ENCODE assay signal across 10 cellular contexts in the genomic region with DNA sequence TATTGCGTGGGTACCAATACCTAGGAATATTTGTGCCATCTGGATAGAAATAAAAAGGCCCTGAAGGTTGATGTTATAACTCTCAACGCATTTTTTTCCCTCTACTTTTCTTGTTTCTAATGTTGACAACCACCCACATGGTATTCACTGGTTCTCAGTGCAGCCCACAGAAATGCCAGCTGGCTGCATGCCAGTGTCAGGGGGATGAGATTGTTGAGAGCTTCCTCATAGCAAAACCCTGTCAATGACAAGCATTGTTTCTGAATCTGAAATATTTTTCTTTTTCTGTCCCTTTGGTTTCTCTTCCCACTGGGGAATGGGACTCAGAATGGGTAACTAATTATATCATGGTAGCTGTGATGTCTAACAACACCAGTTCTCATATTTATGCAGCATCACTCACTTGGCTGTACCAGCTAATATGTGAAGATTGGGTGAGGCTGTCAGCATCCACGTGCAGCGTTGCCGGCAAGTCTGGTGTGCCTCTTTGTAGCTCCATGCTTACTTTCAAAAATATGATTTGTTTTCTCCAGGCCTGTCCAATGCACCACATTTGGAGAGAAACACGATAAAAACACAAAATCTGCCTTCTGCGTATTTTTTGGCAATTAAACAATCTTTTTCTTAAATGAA.
DNase-seq lines count a peak whose midpoint lies in the region; TF ChIP-seq lines count a peak whose summit lies in the region.
"Had no signal": no experiment of that assay in that cellular context is flagged by ENCODE, and none has a peak within 500 bp of the region (broad histone marks: within the 10 kb centered on the region; RNA-seq: fewer than 3 reads in every experiment).

No MANE protein-coding gene starts in this region.

- DNase-seq in GM03348 (ENCODE audit: low spot score) (peak; percentile 26), NCI-H69 (lab: John Stamatoyannopoulos, UW) (peak; percentile 22), epithelial cell of esophagus (ENCODE audit: low read depth) (peak; percentile 13), osteoblast (ENCODE audit: insufficient read length, low spot score, missing footprints) (no peak), transverse colon (no peak), endodermal cell (no peak)
- no peak for DNase-seq in stimulated activated CD4-positive, alpha-beta T cell treated with anti-CD3 and anti-CD28 coated beads, Interleukin-2, amount 100 ng/mL, for 48 hours
- no peak for DNase-seq in activated T-cell treated with anti-CD3 and anti-CD28 coated beads, Interleukin-2, amount 50 U/mL, for 1 hour
- DNase-seq: activated T-cell treated with anti-CD3 and anti-CD28 coated beads, Interleukin-2, amount 50 U/mL, for 4 hours had no signal

- H3K4me1 ChIP-seq in osteoblast (ENCODE audit: insufficient read depth, low read length), result peaks cover 45% of the 10 kb centered on the region
- no peaks in the 10 kb centered on the region for H3K4me1 ChIP-seq in transverse colon
- no peaks in the 10 kb centered on the region for H3K4me1 ChIP-seq in endodermal cell (ENCODE audit: control insufficient read depth, insufficient read depth, low read length)

- no peaks in the 10 kb centered on the region for H3K9me3 Mint-ChIP-seq in endodermal cell
- H3K9me3 Mint-ChIP-seq: T-helper 1 cell treated with Interleukin-12 subunit alpha and Interleukin-12 subunit beta and Interleukin-4 antibody, amounts not matched to agents 30 μg/mL and 1 μg/mL, for 36 hours had no signal

- H3K36me3 Mint-ChIP-seq in endodermal cell (ENCODE audit: low read depth), result no peaks in the 10 kb centered on the region

- peak overlapping the region; percentile 38 for H3K27ac ChIP-seq in osteoblast (ENCODE audit: low read depth, low read length)
- H3K27ac ChIP-seq in transverse colon, result no peak overlapping the region
- H3K27ac ChIP-seq in endodermal cell (ENCODE audit: low read depth, low read length), result no peak overlapping the region

- H3K79me2 ChIP-seq in osteoblast (ENCODE audit: insufficient read depth, low read length), result no peaks in the 10 kb centered on the region

- WGBS in transverse colon (ENCODE audit: low coverage in 1 of 2), 2 donors, result 76 to 81% methylated on average over 7 of the region's 7 CpGs
- WGBS in endodermal cell (ENCODE audit: insufficient coverage in 1 of 2, insufficient read length in 1 of 2), 2 experiments, result 88 to 94% methylated on average over 6 to 7 of the region's 7 CpGs

- no peak overlapping the region for H3K9ac ChIP-seq in endodermal cell (ENCODE audit: extremely low read depth, low read length, poor library complexity, severe bottlenecking)

- no peak overlapping the region for H3K4me3 Mint-ChIP-seq in endodermal cell
- H3K4me3 Mint-ChIP-seq: activated T-cell treated with anti-CD3 and anti-CD28 coated beads, Interleukin-2, amount 50 U/mL, for 4 hours; T-helper 1 cell treated with Interleukin-12 subunit alpha and Interleukin-12 subunit beta and Interleukin-4 antibody, amounts not matched to agents 30 μg/mL and 1 μg/mL, for 36 hours had no signal

- H3K9me3 ChIP-seq in osteoblast (ENCODE audit: low read depth, low read length), result no peaks in the 10 kb centered on the region
- H3K9me3 ChIP-seq in transverse colon, result no peaks in the 10 kb centered on the region
- H3K9me3 ChIP-seq in endodermal cell (ENCODE audit: control insufficient read depth, low read length), result no peaks in the 10 kb centered on the region

- TF ChIP-seq EP300 in transverse colon (IDR thresholded peaks at IDR 0.05; ENCODE audit: low read depth), result no peak

- no peaks in the 10 kb centered on the region for H4K20me1 ChIP-seq in osteoblast (ENCODE audit: insufficient read depth, low read length)

- H3K36me3 ChIP-seq in osteoblast (ENCODE audit: insufficient read depth, low read length) (no peaks in the 10 kb centered on the region), transverse colon (no peaks in the 10 kb centered on the region), endodermal cell (ENCODE audit: control insufficient read depth, insufficient read depth, low read length) (no peaks in the 10 kb centered on the region)

- no peaks in the 10 kb centered on the region for H3K27me3 Mint-ChIP-seq in endodermal cell (ENCODE audit: insufficient read depth)

- intact Hi-C loops in transverse colon (cut with DNase I; ENCODE audit: low total_unique reads), result no loop called here

- H3K4me3 ChIP-seq in epithelial cell of esophagus (ENCODE audit: low read length) (no peak overlapping the region), osteoblast (ENCODE audit: insufficient read depth, low read length) (no peak overlapping the region), transverse colon (no peak overlapping the region), endodermal cell (ENCODE audit: low read length) (no peak overlapping the region)

- TF ChIP-seq POLR2A in transverse colon (IDR thresholded peaks at IDR 0.05), result no peak

- H3K27me3 ChIP-seq in osteoblast (ENCODE audit: insufficient read depth, low read length) (no peaks in the 10 kb centered on the region), transverse colon (no peaks in the 10 kb centered on the region), endodermal cell (ENCODE audit: control insufficient read depth, insufficient read depth, low read length, poor library complexity, severe bottlenecking) (no peaks in the 10 kb centered on the region)

- H2AFZ ChIP-seq in osteoblast (ENCODE audit: low read length), result no peak overlapping the region

- no peaks in the 10 kb centered on the region for H3K4me1 Mint-ChIP-seq in endodermal cell

- no peak overlapping the region for H3K27ac Mint-ChIP-seq in endodermal cell
- H3K27ac Mint-ChIP-seq: T-helper 1 cell treated with Interleukin-12 subunit alpha and Interleukin-12 subunit beta and Interleukin-4 antibody, amounts not matched to agents 30 μg/mL and 1 μg/mL, for 36 hours had no signal

- peak overlapping the region; percentile 38 for H3K4me2 ChIP-seq in osteoblast (ENCODE audit: insufficient read depth, low read length)

- no peak for TF ChIP-seq CTCF in epithelial cell of esophagus (IDR thresholded peaks at IDR 0.05; ENCODE audit: insufficient read depth, low read depth, low read length, missing control alignments)
- no peak for TF ChIP-seq CTCF in osteoblast (IDR thresholded peaks at IDR 0.05; ENCODE audit: extremely low read depth, low read depth, low read length)
- TF ChIP-seq CTCF in transverse colon (IDR thresholded peaks at IDR 0.05), result no peak
- no peak for TF ChIP-seq CTCF in endodermal cell (conservative IDR thresholded peaks at IDR 0.05)

- in situ Hi-C loops in transverse colon (cut with MboI; ENCODE audit: low pct_ligation_motif_present in 1 of 4, low pct_unique_long_range_greater_than_20kb in 1 of 4, low sequenced_read_pairs in 3 of 4), result no loop called here

Comparison
In these comparisons a context has a peak if more than half of its experiments do, and no peak if none do; other contexts are left out.
1. DNase-seq: peak in GM03348 (single experiment), NCI-H69 (single experiment) and epithelial cell of esophagus (single experiment); none in osteoblast (single experiment), stimulated activated CD4-positive, alpha-beta T cell treated with anti-CD3 and anti-CD28 coated beads, Interleukin-2, amount 100 ng/mL, for 48 hours (0 of 2), activated T-cell treated with anti-CD3 and anti-CD28 coated beads, Interleukin-2, amount 50 U/mL, for 1 hour (single experiment), transverse colon (single experiment) and endodermal cell (single experiment).